Comparison of ENCODE assay signal across 1 cellular context in genomic region chr7:105480931-105481330, GRCh38.
TF ChIP-seq lines count a peak whose summit lies in the region.

No MANE protein-coding gene starts in this region.

TF ChIP-seq in IMR-90, 13 proteins besides CTCF, POLR2A, EP300 and RAD21 (continued from another document):
- TF ChIP-seq USF2 (IDR thresholded peaks at IDR 0.05; ENCODE audit: low read depth, low read length) (no peak), RCOR1 (IDR thresholded peaks at IDR 0.05; ENCODE audit: insufficient replicate concordance, low read length) (no peak), CHD1 (IDR thresholded peaks at IDR 0.05; ENCODE audit: low read depth, low read length) (no peak)
TF ChIP-seq in IMR-90: peak in this region for 0.
